In the genomic region with DNA sequence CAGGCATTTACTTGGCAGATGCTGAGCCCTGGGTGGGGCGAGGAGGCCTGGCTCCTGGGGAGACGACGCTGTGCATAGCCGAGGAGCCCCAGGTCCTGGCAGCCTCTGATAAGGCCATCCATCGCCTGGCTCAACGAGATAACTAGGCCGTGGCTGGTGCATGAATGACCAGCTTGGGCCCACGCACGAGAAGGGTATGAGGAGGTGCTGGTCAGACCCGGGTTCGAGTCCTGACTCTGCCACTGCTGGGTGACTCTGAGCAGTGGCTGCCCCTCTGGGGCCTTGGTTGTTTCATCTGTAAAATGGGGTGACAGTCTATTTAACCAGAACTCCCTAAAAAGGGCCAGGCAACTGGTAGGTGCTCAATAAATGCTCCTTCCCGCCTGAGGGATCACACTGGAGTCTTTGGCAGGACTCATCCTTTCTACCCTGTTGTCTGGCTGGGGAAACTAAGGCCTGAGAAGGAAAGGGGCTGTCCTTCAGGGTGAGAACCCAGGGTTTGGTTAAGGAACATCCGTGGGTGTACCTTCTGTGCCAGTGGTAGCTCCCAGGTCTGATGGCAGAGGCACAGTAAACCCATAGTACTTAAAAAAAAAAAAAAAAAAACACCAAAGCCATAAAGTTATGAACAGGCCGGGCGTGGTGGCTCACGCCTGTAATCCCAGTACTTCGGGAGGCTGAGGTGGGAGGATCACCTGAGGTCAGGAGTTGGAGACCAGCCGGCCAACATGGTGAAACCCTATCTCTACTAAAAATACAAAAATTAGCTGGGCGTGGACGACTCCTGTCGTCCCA, we compare ENCODE assay signal across 2 cellular contexts.
TF ChIP-seq lines count a peak whose summit lies in the region.

No MANE protein-coding gene starts in this region.

TF ChIP-seq in A549, 52 proteins besides CTCF, POLR2A, EP300 and RAD21:
- no peak for TF ChIP-seq GATA3 (IDR thresholded peaks at IDR 0.05; ENCODE audit: borderline replicate concordance)
- TF ChIP-seq KDM1A (IDR thresholded peaks at IDR 0.05; ENCODE audit: low read depth): no peak
- no peak for TF ChIP-seq ZC3H11A (IDR thresholded peaks at IDR 0.05)
- TF ChIP-seq, protein P1, sequence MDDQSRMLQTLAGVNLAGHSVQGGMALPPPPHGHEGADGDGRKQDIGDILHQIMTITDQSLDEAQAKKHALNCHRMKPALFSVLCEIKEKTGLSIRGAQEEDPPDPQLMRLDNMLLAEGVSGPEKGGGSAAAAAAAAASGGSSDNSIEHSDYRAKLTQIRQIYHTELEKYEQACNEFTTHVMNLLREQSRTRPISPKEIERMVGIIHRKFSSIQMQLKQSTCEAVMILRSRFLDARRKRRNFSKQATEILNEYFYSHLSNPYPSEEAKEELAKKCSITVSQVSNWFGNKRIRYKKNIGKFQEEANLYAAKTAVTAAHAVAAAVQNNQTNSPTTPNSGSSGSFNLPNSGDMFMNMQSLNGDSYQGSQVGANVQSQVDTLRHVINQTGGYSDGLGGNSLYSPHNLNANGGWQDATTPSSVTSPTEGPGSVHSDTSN (IDR thresholded peaks at IDR 0.05): no peak
- no peak for TF ChIP-seq FOSB (CRISPR knock-in tag; IDR thresholded peaks at IDR 0.05)
- TF ChIP-seq RNF2 (IDR thresholded peaks at IDR 0.05; ENCODE audit: borderline replicate concordance, low read depth): no peak
- TF ChIP-seq MAFK (IDR thresholded peaks at IDR 0.05; ENCODE audit: partially characterized antibody): no peak
- no peak for TF ChIP-seq CHD2 (IDR thresholded peaks at IDR 0.05; ENCODE audit: low read length, partially characterized antibody)
- no peak for TF ChIP-seq RCOR1 (IDR thresholded peaks at IDR 0.05; ENCODE audit: low read depth, low read length)
- no peak for TF ChIP-seq HDAC2 (IDR thresholded peaks at IDR 0.05)
- TF ChIP-seq HOXB5 (CRISPR knock-in tag; IDR thresholded peaks at IDR 0.05): no peak
- no peak for TF ChIP-seq ZSCAN20 (CRISPR knock-in tag; IDR thresholded peaks at IDR 0.05)
- TF ChIP-seq, protein P2, sequence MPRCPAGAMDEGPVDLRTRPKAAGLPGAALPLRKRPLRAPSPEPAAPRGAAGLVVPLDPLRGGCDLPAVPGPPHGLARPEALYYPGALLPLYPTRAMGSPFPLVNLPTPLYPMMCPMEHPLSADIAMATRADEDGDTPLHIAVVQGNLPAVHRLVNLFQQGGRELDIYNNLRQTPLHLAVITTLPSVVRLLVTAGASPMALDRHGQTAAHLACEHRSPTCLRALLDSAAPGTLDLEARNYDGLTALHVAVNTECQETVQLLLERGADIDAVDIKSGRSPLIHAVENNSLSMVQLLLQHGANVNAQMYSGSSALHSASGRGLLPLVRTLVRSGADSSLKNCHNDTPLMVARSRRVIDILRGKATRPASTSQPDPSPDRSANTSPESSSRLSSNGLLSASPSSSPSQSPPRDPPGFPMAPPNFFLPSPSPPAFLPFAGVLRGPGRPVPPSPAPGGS (IDR thresholded peaks at IDR 0.05): no peak
- TF ChIP-seq ESRRA (IDR thresholded peaks at IDR 0.05; ENCODE audit: borderline replicate concordance, low read length): no peak
- TF ChIP-seq HOXA7 (CRISPR knock-in tag; IDR thresholded peaks at IDR 0.05): no peak
TF ChIP-seq in A549: peak in this region for 0.

TF ChIP-seq in K562, 482 proteins besides CTCF, POLR2A, EP300 and RAD21 (continues in another document):
- TF ChIP-seq, protein P3, sequence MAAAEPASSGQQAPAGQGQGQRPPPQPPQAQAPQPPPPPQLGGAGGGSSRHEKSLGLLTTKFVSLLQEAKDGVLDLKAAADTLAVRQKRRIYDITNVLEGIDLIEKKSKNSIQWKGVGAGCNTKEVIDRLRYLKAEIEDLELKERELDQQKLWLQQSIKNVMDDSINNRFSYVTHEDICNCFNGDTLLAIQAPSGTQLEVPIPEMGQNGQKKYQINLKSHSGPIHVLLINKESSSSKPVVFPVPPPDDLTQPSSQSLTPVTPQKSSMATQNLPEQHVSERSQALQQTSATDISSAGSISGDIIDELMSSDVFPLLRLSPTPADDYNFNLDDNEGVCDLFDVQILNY (CRISPR knock-in tag; IDR thresholded peaks at IDR 0.05): 0 out of 2 replicates have a peak, but pooled peaks have one; percentile 19
- no peak for TF ChIP-seq SPI1 (IDR thresholded peaks at IDR 0.05; ENCODE audit: borderline replicate concordance, low read depth, low read length)
- TF ChIP-seq ATF1 (CRISPR knock-in tag; IDR thresholded peaks at IDR 0.05): no peak
- TF ChIP-seq ATF1 (tag; IDR thresholded peaks at IDR 0.05): peak; percentile 49
- peak; percentile 73; the same call in 1 of the 2 replicates for TF ChIP-seq MBD2 (IDR thresholded peaks at IDR 0.05; ENCODE audit: borderline replicate concordance, low read depth)
- peak; percentile 95 for TF ChIP-seq GATA2 (CRISPR knock-in tag; IDR thresholded peaks at IDR 0.05)
- TF ChIP-seq, protein P4, sequence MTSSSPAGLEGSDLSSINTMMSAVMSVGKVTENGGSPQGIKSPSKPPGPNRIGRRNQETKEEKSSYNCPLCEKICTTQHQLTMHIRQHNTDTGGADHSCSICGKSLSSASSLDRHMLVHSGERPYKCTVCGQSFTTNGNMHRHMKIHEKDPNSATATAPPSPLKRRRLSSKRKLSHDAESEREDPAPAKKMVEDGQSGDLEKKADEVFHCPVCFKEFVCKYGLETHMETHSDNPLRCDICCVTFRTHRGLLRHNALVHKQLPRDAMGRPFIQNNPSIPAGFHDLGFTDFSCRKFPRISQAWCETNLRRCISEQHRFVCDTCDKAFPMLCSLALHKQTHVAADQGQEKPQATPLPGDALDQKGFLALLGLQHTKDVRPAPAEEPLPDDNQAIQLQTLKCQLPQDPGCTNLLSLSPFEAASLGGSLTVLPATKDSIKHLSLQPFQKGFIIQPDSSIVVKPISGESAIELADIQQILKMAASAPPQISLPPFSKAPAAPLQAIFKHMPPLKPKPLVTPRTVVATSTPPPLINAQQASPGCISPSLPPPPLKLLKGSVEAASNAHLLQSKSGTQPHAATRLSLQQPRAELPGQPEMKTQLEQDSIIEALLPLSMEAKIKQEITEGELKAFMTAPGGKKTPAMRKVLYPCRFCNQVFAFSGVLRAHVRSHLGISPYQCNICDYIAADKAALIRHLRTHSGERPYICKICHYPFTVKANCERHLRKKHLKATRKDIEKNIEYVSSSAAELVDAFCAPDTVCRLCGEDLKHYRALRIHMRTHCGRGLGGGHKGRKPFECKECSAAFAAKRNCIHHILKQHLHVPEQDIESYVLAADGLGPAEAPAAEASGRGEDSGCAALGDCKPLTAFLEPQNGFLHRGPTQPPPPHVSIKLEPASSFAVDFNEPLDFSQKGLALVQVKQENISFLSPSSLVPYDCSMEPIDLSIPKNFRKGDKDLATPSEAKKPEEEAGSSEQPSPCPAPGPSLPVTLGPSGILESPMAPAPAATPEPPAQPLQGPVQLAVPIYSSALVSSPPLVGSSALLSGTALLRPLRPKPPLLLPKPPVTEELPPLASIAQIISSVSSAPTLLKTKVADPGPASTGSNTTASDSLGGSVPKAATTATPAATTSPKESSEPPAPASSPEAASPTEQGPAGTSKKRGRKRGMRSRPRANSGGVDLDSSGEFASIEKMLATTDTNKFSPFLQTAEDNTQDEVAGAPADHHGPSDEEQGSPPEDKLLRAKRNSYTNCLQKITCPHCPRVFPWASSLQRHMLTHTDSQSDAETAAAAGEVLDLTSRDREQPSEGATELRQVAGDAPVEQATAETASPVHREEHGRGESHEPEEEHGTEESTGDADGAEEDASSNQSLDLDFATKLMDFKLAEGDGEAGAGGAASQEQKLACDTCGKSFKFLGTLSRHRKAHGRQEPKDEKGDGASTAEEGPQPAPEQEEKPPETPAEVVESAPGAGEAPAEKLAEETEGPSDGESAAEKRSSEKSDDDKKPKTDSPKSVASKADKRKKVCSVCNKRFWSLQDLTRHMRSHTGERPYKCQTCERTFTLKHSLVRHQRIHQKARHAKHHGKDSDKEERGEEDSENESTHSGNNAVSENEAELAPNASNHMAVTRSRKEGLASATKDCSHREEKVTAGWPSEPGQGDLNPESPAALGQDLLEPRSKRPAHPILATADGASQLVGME (CRISPR knock-in tag; IDR thresholded peaks at IDR 0.05): no peak
- TF ChIP-seq MAFF (IDR thresholded peaks at IDR 0.05; ENCODE audit: low read length): no peak
- TF ChIP-seq, protein P5, sequence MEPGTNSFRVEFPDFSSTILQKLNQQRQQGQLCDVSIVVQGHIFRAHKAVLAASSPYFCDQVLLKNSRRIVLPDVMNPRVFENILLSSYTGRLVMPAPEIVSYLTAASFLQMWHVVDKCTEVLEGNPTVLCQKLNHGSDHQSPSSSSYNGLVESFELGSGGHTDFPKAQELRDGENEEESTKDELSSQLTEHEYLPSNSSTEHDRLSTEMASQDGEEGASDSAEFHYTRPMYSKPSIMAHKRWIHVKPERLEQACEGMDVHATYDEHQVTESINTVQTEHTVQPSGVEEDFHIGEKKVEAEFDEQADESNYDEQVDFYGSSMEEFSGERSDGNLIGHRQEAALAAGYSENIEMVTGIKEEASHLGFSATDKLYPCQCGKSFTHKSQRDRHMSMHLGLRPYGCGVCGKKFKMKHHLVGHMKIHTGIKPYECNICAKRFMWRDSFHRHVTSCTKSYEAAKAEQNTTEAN (CRISPR knock-in tag; IDR thresholded peaks at IDR 0.05): no peak
- TF ChIP-seq ZBTB17 (CRISPR knock-in tag; IDR thresholded peaks at IDR 0.05): 0 out of 2 replicates have a peak, but pooled peaks have one; percentile 36
- peak; percentile 81 for TF ChIP-seq SMARCC2 (IDR thresholded peaks at IDR 0.05; ENCODE audit: low read depth)
- TF ChIP-seq CCNT2 (IDR thresholded peaks at IDR 0.05; ENCODE audit: borderline replicate concordance, extremely low read depth, insufficient read length, low read depth, low read length): peak; percentile 98
- peak; percentile 95 for TF ChIP-seq TEAD4 (IDR thresholded peaks at IDR 0.05; ENCODE audit: low read length)
- no peak for TF ChIP-seq TEAD4 (CRISPR knock-in tag; IDR thresholded peaks at IDR 0.05; ENCODE audit: borderline replicate concordance)
- TF ChIP-seq, protein P6, sequence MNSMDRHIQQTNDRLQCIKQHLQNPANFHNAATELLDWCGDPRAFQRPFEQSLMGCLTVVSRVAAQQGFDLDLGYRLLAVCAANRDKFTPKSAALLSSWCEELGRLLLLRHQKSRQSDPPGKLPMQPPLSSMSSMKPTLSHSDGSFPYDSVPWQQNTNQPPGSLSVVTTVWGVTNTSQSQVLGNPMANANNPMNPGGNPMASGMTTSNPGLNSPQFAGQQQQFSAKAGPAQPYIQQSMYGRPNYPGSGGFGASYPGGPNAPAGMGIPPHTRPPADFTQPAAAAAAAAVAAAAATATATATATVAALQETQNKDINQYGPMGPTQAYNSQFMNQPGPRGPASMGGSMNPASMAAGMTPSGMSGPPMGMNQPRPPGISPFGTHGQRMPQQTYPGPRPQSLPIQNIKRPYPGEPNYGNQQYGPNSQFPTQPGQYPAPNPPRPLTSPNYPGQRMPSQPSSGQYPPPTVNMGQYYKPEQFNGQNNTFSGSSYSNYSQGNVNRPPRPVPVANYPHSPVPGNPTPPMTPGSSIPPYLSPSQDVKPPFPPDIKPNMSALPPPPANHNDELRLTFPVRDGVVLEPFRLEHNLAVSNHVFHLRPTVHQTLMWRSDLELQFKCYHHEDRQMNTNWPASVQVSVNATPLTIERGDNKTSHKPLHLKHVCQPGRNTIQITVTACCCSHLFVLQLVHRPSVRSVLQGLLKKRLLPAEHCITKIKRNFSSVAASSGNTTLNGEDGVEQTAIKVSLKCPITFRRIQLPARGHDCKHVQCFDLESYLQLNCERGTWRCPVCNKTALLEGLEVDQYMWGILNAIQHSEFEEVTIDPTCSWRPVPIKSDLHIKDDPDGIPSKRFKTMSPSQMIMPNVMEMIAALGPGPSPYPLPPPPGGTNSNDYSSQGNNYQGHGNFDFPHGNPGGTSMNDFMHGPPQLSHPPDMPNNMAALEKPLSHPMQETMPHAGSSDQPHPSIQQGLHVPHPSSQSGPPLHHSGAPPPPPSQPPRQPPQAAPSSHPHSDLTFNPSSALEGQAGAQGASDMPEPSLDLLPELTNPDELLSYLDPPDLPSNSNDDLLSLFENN (IDR thresholded peaks at IDR 0.05; ENCODE audit: low read depth in 2 of 2, low read length in 2 of 2): peak in 1 of 2 experiments; percentile 91; a peak in 2 of 4 replicates
- no peak for TF ChIP-seq HNRNPK (IDR thresholded peaks at IDR 0.05; ENCODE audit: low read depth, low read length, poor library complexity, severe bottlenecking)
- no peak for TF ChIP-seq ESRRB (CRISPR knock-in tag; IDR thresholded peaks at IDR 0.05; ENCODE audit: borderline replicate concordance)
- TF ChIP-seq TRIM24 (IDR thresholded peaks at IDR 0.05): peak; percentile 81 to 82
- peak; percentile 88 for TF ChIP-seq MYNN (IDR thresholded peaks at IDR 0.05)
- no peak for TF ChIP-seq MYNN (CRISPR knock-in tag; IDR thresholded peaks at IDR 0.05)
- TF ChIP-seq, protein P7, sequence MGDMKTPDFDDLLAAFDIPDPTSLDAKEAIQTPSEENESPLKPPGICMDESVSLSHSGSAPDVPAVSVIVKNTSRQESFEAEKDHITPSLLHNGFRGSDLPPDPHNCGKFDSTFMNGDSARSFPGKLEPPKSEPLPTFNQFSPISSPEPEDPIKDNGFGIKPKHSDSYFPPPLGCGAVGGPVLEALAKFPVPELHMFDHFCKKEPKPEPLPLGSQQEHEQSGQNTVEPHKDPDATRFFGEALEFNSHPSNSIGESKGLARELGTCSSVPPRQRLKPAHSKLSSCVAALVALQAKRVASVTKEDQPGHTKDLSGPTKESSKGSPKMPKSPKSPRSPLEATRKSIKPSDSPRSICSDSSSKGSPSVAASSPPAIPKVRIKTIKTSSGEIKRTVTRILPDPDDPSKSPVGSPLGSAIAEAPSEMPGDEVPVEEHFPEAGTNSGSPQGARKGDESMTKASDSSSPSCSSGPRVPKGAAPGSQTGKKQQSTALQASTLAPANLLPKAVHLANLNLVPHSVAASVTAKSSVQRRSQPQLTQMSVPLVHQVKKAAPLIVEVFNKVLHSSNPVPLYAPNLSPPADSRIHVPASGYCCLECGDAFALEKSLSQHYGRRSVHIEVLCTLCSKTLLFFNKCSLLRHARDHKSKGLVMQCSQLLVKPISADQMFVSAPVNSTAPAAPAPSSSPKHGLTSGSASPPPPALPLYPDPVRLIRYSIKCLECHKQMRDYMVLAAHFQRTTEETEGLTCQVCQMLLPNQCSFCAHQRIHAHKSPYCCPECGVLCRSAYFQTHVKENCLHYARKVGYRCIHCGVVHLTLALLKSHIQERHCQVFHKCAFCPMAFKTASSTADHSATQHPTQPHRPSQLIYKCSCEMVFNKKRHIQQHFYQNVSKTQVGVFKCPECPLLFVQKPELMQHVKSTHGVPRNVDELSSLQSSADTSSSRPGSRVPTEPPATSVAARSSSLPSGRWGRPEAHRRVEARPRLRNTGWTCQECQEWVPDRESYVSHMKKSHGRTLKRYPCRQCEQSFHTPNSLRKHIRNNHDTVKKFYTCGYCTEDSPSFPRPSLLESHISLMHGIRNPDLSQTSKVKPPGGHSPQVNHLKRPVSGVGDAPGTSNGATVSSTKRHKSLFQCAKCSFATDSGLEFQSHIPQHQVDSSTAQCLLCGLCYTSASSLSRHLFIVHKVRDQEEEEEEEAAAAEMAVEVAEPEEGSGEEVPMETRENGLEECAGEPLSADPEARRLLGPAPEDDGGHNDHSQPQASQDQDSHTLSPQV (IDR thresholded peaks at IDR 0.05): peak; percentile 73
- TF ChIP-seq DMBX1 (CRISPR knock-in tag; IDR thresholded peaks at IDR 0.05; ENCODE audit: borderline replicate concordance): peak; percentile 36; the same call in 1 of the 2 replicates
- peak; percentile 62; the same call in 1 of the 2 replicates for TF ChIP-seq ZNF766 (CRISPR knock-in tag; conservative IDR thresholded peaks at IDR 0.05)
- peak; percentile 72 to 97 for TF ChIP-seq RCOR1 (IDR thresholded peaks at IDR 0.05; ENCODE audit: borderline replicate concordance in 1 of 2, low read depth in 2 of 2, low read length in 2 of 2)
- peak; percentile 82 for TF ChIP-seq PHB2 (IDR thresholded peaks at IDR 0.05; ENCODE audit: low read depth)
- peak; percentile 61 for TF ChIP-seq SMAD1 (IDR thresholded peaks at IDR 0.05; ENCODE audit: low read depth, low read length, partially characterized antibody)
